In the genomic region with DNA sequence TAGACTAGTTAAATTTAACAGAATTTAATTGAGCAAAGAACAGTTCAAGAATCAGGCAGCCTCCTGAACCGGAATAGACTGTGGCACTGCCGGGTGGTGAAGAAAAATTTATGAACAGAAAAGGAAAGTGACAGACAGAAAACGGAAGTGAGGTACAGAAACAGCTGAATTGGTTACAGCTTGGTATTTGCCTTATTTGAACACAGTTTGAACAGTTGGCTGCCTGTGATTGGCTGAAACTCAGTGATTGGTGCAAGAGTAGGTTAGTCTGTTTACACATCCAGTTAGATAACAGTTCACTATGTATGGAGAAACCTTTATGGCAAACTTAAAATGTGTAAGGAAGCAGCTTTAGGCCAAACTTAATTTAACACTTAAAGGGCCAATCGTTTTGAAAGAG, we compare ENCODE assay signal across 1 cellular context.
TF ChIP-seq lines count a peak whose summit lies in the region.

No MANE protein-coding gene starts in this region.

TF ChIP-seq in GM12878, 131 proteins besides CTCF, POLR2A, EP300 and RAD21 (continued from another document):
- peak; percentile 68; the same call in 1 of the 2 replicates for TF ChIP-seq SPI1 (IDR thresholded peaks at IDR 0.05; ENCODE audit: borderline replicate concordance, insufficient read depth, low read depth, low read length)
- TF ChIP-seq, protein P1, sequence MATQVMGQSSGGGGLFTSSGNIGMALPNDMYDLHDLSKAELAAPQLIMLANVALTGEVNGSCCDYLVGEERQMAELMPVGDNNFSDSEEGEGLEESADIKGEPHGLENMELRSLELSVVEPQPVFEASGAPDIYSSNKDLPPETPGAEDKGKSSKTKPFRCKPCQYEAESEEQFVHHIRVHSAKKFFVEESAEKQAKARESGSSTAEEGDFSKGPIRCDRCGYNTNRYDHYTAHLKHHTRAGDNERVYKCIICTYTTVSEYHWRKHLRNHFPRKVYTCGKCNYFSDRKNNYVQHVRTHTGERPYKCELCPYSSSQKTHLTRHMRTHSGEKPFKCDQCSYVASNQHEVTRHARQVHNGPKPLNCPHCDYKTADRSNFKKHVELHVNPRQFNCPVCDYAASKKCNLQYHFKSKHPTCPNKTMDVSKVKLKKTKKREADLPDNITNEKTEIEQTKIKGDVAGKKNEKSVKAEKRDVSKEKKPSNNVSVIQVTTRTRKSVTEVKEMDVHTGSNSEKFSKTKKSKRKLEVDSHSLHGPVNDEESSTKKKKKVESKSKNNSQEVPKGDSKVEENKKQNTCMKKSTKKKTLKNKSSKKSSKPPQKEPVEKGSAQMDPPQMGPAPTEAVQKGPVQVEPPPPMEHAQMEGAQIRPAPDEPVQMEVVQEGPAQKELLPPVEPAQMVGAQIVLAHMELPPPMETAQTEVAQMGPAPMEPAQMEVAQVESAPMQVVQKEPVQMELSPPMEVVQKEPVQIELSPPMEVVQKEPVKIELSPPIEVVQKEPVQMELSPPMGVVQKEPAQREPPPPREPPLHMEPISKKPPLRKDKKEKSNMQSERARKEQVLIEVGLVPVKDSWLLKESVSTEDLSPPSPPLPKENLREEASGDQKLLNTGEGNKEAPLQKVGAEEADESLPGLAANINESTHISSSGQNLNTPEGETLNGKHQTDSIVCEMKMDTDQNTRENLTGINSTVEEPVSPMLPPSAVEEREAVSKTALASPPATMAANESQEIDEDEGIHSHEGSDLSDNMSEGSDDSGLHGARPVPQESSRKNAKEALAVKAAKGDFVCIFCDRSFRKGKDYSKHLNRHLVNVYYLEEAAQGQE (IDR thresholded peaks at IDR 0.05; ENCODE audit: low read depth, low read length), result no peak
- TF ChIP-seq, protein P2, sequence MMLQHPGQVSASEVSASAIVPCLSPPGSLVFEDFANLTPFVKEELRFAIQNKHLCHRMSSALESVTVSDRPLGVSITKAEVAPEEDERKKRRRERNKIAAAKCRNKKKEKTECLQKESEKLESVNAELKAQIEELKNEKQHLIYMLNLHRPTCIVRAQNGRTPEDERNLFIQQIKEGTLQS (IDR thresholded peaks at IDR 0.05; ENCODE audit: borderline replicate concordance, extremely low read depth, low read depth, low read length), result no peak
- no peak for TF ChIP-seq YY1 (IDR thresholded peaks at IDR 0.05; ENCODE audit: low read depth, low read length)
- TF ChIP-seq BCL11A (IDR thresholded peaks at IDR 0.05; ENCODE audit: low read depth, low read length), result no peak
- TF ChIP-seq SRF (IDR thresholded peaks at IDR 0.05; ENCODE audit: low read depth in 2 of 2, low read length in 2 of 2), result peak in 1 of 2 experiments; percentile 70; a peak in 1 of 4 replicates
- TF ChIP-seq, protein P3, sequence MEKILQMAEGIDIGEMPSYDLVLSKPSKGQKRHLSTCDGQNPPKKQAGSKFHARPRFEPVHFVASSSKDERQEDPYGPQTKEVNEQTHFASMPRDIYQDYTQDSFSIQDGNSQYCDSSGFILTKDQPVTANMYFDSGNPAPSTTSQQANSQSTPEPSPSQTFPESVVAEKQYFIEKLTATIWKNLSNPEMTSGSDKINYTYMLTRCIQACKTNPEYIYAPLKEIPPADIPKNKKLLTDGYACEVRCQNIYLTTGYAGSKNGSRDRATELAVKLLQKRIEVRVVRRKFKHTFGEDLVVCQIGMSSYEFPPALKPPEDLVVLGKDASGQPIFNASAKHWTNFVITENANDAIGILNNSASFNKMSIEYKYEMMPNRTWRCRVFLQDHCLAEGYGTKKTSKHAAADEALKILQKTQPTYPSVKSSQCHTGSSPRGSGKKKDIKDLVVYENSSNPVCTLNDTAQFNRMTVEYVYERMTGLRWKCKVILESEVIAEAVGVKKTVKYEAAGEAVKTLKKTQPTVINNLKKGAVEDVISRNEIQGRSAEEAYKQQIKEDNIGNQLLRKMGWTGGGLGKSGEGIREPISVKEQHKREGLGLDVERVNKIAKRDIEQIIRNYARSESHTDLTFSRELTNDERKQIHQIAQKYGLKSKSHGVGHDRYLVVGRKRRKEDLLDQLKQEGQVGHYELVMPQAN (conservative IDR thresholded peaks at IDR 0.05), result no peak
- TF ChIP-seq, protein P4, sequence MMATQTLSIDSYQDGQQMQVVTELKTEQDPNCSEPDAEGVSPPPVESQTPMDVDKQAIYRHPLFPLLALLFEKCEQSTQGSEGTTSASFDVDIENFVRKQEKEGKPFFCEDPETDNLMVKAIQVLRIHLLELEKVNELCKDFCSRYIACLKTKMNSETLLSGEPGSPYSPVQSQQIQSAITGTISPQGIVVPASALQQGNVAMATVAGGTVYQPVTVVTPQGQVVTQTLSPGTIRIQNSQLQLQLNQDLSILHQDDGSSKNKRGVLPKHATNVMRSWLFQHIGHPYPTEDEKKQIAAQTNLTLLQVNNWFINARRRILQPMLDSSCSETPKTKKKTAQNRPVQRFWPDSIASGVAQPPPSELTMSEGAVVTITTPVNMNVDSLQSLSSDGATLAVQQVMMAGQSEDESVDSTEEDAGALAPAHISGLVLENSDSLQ (IDR thresholded peaks at IDR 0.05), result peak; percentile 28; the same call in 1 of the 2 replicates
- no peak for TF ChIP-seq NFYA (IDR thresholded peaks at IDR 0.05; ENCODE audit: borderline replicate concordance, low read depth, low read length)
- TF ChIP-seq SIN3A (IDR thresholded peaks at IDR 0.05; ENCODE audit: low read depth, low read length), result no peak
- TF ChIP-seq NR2C2 (IDR thresholded peaks at IDR 0.05; ENCODE audit: borderline replicate concordance, control insufficient read depth, insufficient read length, low read depth), result no peak
- no peak for TF ChIP-seq BACH1 (IDR thresholded peaks at IDR 0.05; ENCODE audit: borderline replicate concordance)
- TF ChIP-seq POLR2AphosphoS2 (IDR thresholded peaks at IDR 0.05; ENCODE audit: low read depth, low read length), result no peak
- TF ChIP-seq FOXK2 (IDR thresholded peaks at IDR 0.05), result no peak
